In genomic region chr4:159048166-159048886, GRCh38 we compare ENCODE assay signal across 9 cellular contexts. TPM values are rescaled to one million over a fixed set of nuclear protein-coding genes. Genes with fewer than 3 reads are reported as not detected.
DNase-seq lines count a peak whose midpoint lies in the region; ATAC-seq and TF ChIP-seq lines count a peak whose summit lies in the region.
"Had no signal": no experiment of that assay in that cellular context is flagged by ENCODE, and none has a peak within 500 bp of the region (broad histone marks: within the 10 kb centered on the region; RNA-seq: fewer than 3 reads in every experiment).

No MANE protein-coding gene starts in this region.

- H3K36me3 ChIP-seq in SJCRH30: no peaks in the 10 kb centered on the region
- H3K36me3 ChIP-seq in ovary: no peaks in the 10 kb centered on the region

- no peaks in the 10 kb centered on the region for H3K27me3 ChIP-seq in SJCRH30
- H3K27me3 ChIP-seq in ovary: no peaks in the 10 kb centered on the region

- H3K27ac ChIP-seq in SJCRH30: no peak overlapping the region
- H3K27ac ChIP-seq in ovary: no peak overlapping the region

- 9 to 18% (median 10%) methylated on average over 16 of the region's 16 CpGs for WGBS in ovary, 3 donors

- ATAC-seq in GM21367 (IDR thresholded peaks at IDR 0.05; ENCODE audit: unreplicated experiment): no peak
- ATAC-seq: GM12878 had no signal

- TF ChIP-seq POLR2A in ovary (IDR thresholded peaks at IDR 0.05): no peak

- H3K9me3 ChIP-seq in SJCRH30 (replicated peaks): no peaks in the 10 kb centered on the region
- H3K9me3 ChIP-seq in ovary: no peaks in the 10 kb centered on the region

- DNase-seq in EH (ENCODE audit: low read depth) (peak; percentile 71), SJCRH30 (peak; percentile 30 to 56), foreskin melanocyte (peak; percentile 65), ovary (peak; percentile 49 to 75 (median 56)), amniotic stem cell (lab: John Stamatoyannopoulos, UW) (no peak), AML-193 (lab: John Stamatoyannopoulos, UW) (no peak)
- no peak for DNase-seq in stimulated activated CD4-positive, alpha-beta T cell treated with anti-CD3 and anti-CD28 coated beads, Interleukin-1b, Interleukin-23, amount 100 ng/mL, for 48 hours

- no peak for TF ChIP-seq CTCF in ovary (IDR thresholded peaks at IDR 0.05)

- peak overlapping the region; percentile 27 for H3K4me3 ChIP-seq in SJCRH30
- H3K4me3 ChIP-seq in ovary: no peak overlapping the region
- H3K4me3 ChIP-seq: GM12878 had no signal

- intact Hi-C loops in ovary (cut with DNase I): no loop called here

- no peaks in the 10 kb centered on the region for H3K4me1 ChIP-seq in SJCRH30
- H3K4me1 ChIP-seq in ovary (ENCODE audit: insufficient read depth): peaks cover 1% of the 10 kb centered on the region

- no peak for TF ChIP-seq EP300 in ovary (IDR thresholded peaks at IDR 0.05)

RNA-seq across cellular contexts. Expression of gene RAPGEF2, which starts 54.6 kb away (rescaled TPM):
- total RNA-seq in SJCRH30 (2014; rRNA removed; shearing (Covaris generic)): 17.9 and 18.5 TPM in 2 replicates
- 10 to 100 TPM; 22.4 to 46.5 (median 25.4) TPM for total RNA-seq in ovary
- polyA plus RNA-seq in ovary: 10 to 100 TPM; 11.5 to 26.1 TPM

Comparison
In these comparisons a context has a peak if more than half of its experiments do, and no peak if none do; other contexts are left out.
1. DNase-seq: peak in EH (single experiment), SJCRH30 (2 of 2), foreskin melanocyte (single experiment) and ovary (5 of 5); none in stimulated activated CD4-positive, alpha-beta T cell treated with anti-CD3 and anti-CD28 coated beads, Interleukin-1b, Interleukin-23, amount 100 ng/mL, for 48 hours (single experiment), amniotic stem cell (single experiment) and AML-193 (0 of 2).